Comparison of ENCODE assay signal across 27 cellular contexts in genomic region chr12:102298022-102298421, GRCh38.
A peak's percentile ranks its signal among the peaks of the same experiment; 100 is the strongest.
DNase-seq lines count a peak whose midpoint lies in the region; ATAC-seq and TF ChIP-seq lines count a peak whose summit lies in the region.
"Had no signal": no experiment of that assay in that cellular context is flagged by ENCODE, and none has a peak within 500 bp of the region (broad histone marks: within the 10 kb centered on the region; RNA-seq: fewer than 3 reads in every experiment).

No MANE protein-coding gene starts in this region.

- ATAC-seq in omental fat pad (ENCODE audit: low FRiP score): peak; percentile 97
- ATAC-seq: effector memory CD8-positive, alpha-beta T cell; gastrocnemius medialis; Right ventricle myocardium inferior; stimulated activated naive CD8-positive, alpha-beta T cell treated with anti-CD3 and anti-CD28 coated beads, Interleukin-15, amount 100 ng/mL, for 72 hours had no signal

- no peaks in the 10 kb centered on the region for H3K27me3 ChIP-seq in MG63
- H3K27me3 ChIP-seq: BE2C, gastrocnemius medialis had no signal

- H3K36me3 ChIP-seq in MG63: no peaks in the 10 kb centered on the region
- H3K36me3 ChIP-seq: BE2C, gastrocnemius medialis had no signal

- H3K27ac Mint-ChIP-seq in glutamatergic neuron (ENCODE audit: unreplicated experiment): no peak overlapping the region
- H3K27ac Mint-ChIP-seq: effector memory CD8-positive, alpha-beta T cell; H9; nephron; stimulated activated naive CD8-positive, alpha-beta T cell treated with anti-CD3 and anti-CD28 coated beads, Interleukin-15, amount 100 ng/mL, for 72 hours had no signal

- no peak overlapping the region for H3K4me3 Mint-ChIP-seq in glutamatergic neuron (ENCODE audit: unreplicated experiment)
- H3K4me3 Mint-ChIP-seq: effector memory CD8-positive, alpha-beta T cell; H9; nephron; stimulated activated naive CD8-positive, alpha-beta T cell treated with anti-CD3 and anti-CD28 coated beads, Interleukin-15, amount 100 ng/mL, for 72 hours had no signal

- no peaks in the 10 kb centered on the region for H3K4me1 Mint-ChIP-seq in glutamatergic neuron (ENCODE audit: low read depth, unreplicated experiment)
- H3K4me1 Mint-ChIP-seq: H9, nephron had no signal

- DNase-seq in EL: peak; percentile 73
- DNase-seq in MG63: peak; percentile 6
- peak; percentile 57 for DNase-seq in epithelial cell of prostate (ENCODE audit: low read depth, low spot score)
- DNase-seq in omental fat pad (ENCODE audit: low spot score): no peak
- DNase-seq in NCI-H2196 treated with DMSO at 0.1 percent for 48 hours (lab: John Stamatoyannopoulos, UW; ENCODE audit: unreplicated experiment): no peak
- no peak for DNase-seq in activated effector memory CD4-positive, alpha-beta T cell treated with anti-CD3 and anti-CD28 coated beads, Interleukin-2, amount 50 U/mL, for 16 hours
- DNase-seq in glutamatergic neuron: no peak
- DNase-seq in ecto neural progenitor cell (ENCODE audit: low spot score): no peak
- DNase-seq: activated CD4-positive, alpha-beta T cell treated with anti-CD3 and anti-CD28 coated beads, Interleukin-2, amount 50 U/mL, for 1 hour; activated CD8-positive, alpha-beta memory T cell treated with anti-CD3 and anti-CD28 coated beads, Interleukin-2, amount 50 U/mL, for 4 hours; activated naive CD4-positive, alpha-beta T cell; BE2C; Calu3; effector memory CD8-positive, alpha-beta T cell; gastrocnemius medialis; GDM1; H9; kidney glomerular epithelial cell; mesendoderm; MV-4-11; NCI-H2029; posterior cingulate gyrus; stimulated activated naive CD8-positive, alpha-beta T cell treated with anti-CD3 and anti-CD28 coated beads, Interleukin-15, amount 100 ng/mL, for 72 hours had no signal

- no peak for TF ChIP-seq CTCF in omental fat pad (IDR thresholded peaks at IDR 0.05)
- no peak for TF ChIP-seq CTCF in glutamatergic neuron (IDR thresholded peaks at IDR 0.05; ENCODE audit: partially characterized antibody, unreplicated experiment)

- no peak overlapping the region for H3K4me3 ChIP-seq in MG63
- H3K4me3 ChIP-seq: gastrocnemius medialis had no signal

- peak overlapping the region; percentile 22 for H3K27ac ChIP-seq in epithelial cell of prostate
- H3K27ac ChIP-seq: gastrocnemius medialis, HL-60, VCaP had no signal

- H3K9me3 ChIP-seq in MG63: no peaks in the 10 kb centered on the region; the same call in 1 of the 2 replicates
- H3K9me3 ChIP-seq: BE2C had no signal

- H3K27me3 Mint-ChIP-seq in glutamatergic neuron (ENCODE audit: unreplicated experiment): no peaks in the 10 kb centered on the region

- H3K36me3 Mint-ChIP-seq in glutamatergic neuron (ENCODE audit: unreplicated experiment): no peaks in the 10 kb centered on the region

- peaks cover 1% of the 10 kb centered on the region for H3K9me3 Mint-ChIP-seq in glutamatergic neuron (ENCODE audit: unreplicated experiment)
- H3K9me3 Mint-ChIP-seq: effector memory CD8-positive, alpha-beta T cell; H9 had no signal

Comparison
In these comparisons a context has a peak if more than half of its experiments do, and no peak if none do; other contexts are left out.
1. DNase-seq: peak in EL (single experiment), MG63 (single experiment) and epithelial cell of prostate (single experiment); none in omental fat pad (single experiment), NCI-H2196 treated with DMSO at 0.1 percent for 48 hours (single experiment), activated effector memory CD4-positive, alpha-beta T cell treated with anti-CD3 and anti-CD28 coated beads, Interleukin-2, amount 50 U/mL, for 16 hours (single experiment), glutamatergic neuron (single experiment) and ecto neural progenitor cell (single experiment).